ENCODE assay signal across 8 cellular contexts in genomic region chr19:16041571-16042386, GRCh38. TPM values are rescaled to one million over a fixed set of nuclear protein-coding genes. Genes with fewer than 3 reads are reported as not detected.
DNase-seq lines count a peak whose midpoint lies in the region; ATAC-seq and TF ChIP-seq lines count a peak whose summit lies in the region.

No MANE protein-coding gene starts in this region.

- CTCF ChIA-PET in T-cell (lab: Charles Lee) = interaction anchor here (0.6 to 3.1 kb wide), 13 partner anchors 10 to 160 kb away, joined by 3 to 15 read pairs (median 4); partner anchors contain the start of genes CIB3 (in 1 of the 2), FAM32A (in 1 of the 2) and HSH2D (in 1 of the 2)

- no peaks in the 10 kb centered on the region for H4K20me1 ChIP-seq in DND-41 (ENCODE audit: insufficient read depth, low read length)

- no peaks in the 10 kb centered on the region for H3K36me3 ChIP-seq in DND-41 (ENCODE audit: insufficient read depth, low read length)
- H3K36me3 ChIP-seq in heart right ventricle = no peaks in the 10 kb centered on the region
- H3K36me3 ChIP-seq in psoas muscle (ENCODE audit: insufficient read depth in 1 of 2, low read depth in 1 of 2) = no peaks in the 10 kb centered on the region

- peak overlapping the region in 2 of 3 donors; percentile 17 to 44 for H3K4me3 Mint-ChIP-seq in T-cell
- H3K4me3 Mint-ChIP-seq in activated naive CD8-positive, alpha-beta T cell treated with anti-CD3 and anti-CD28 coated beads, Interleukin-2, amount 10 ng/mL, durations not matched to agents 7 days and 5 days = peak overlapping the region; percentile 42

- WGBS in heart right ventricle, 2 donors = 21% methylated on average over 29 of the region's 29 CpGs
- WGBS in psoas muscle, 3 donors = 18 to 21% (median 20%) methylated on average over 29 of the region's 29 CpGs

- peak overlapping the region; percentile 21; the same call in 1 of the 2 replicates for H2AFZ ChIP-seq in DND-41 (ENCODE audit: low read depth, low read length)

- peak overlapping the region; percentile 48; the same call in 1 of the 2 replicates for H3K4me2 ChIP-seq in DND-41 (ENCODE audit: insufficient read depth, low read length)

- no peak overlapping the region for H3K4me3 ChIP-seq in DND-41 (ENCODE audit: low read depth in 1 of 2, low read length in 2 of 2)
- peak overlapping the region in 6 of 10 donors; percentile 7 to 32 (median 24) for H3K4me3 ChIP-seq in heart right ventricle
- no peak overlapping the region for H3K4me3 ChIP-seq in psoas muscle

- peak; percentile 87 for ATAC-seq in DND-41 (ENCODE audit: insufficient read depth, low read depth)
- ATAC-seq in T-cell (replicated peaks in 1 of 4) = peak; percentile 75 to 87 (median 82)
- ATAC-seq in activated naive CD8-positive, alpha-beta T cell treated with anti-CD3 and anti-CD28 coated beads, Interleukin-2, amount 10 ng/mL, durations not matched to agents 7 days and 5 days (ENCODE audit: low read depth) = peak; percentile 74
- peak; percentile 87 to 96 (median 94) for ATAC-seq in heart right ventricle
- ATAC-seq in psoas muscle = peak; percentile 74 to 84 (median 82)
- no peak for ATAC-seq in HG03097 (IDR thresholded peaks at IDR 0.05; ENCODE audit: low FRiP score, unreplicated experiment)

- peak; percentile 97 for TF ChIP-seq CTCF in DND-41 (IDR thresholded peaks at IDR 0.05; ENCODE audit: borderline replicate concordance, extremely low read depth, low read length, poor library complexity, severe bottlenecking)
- peak in 8 of 9 donors; percentile 95 to 99 (median 96) for TF ChIP-seq CTCF in heart right ventricle (IDR thresholded peaks at IDR 0.05)
- TF ChIP-seq CTCF in psoas muscle (IDR thresholded peaks at IDR 0.05) = peak; percentile 91

- intact Hi-C loops in heart right ventricle (cut with DNase I) (loop anchor here (1.0 to 10.0 kb wide), 9 partner anchors 66 to 417 kb away; partner anchors contain the start of gene RAB8A (in 5 of the 10)), psoas muscle (cut with DNase I) (loop anchor here (1.0 to 5.0 kb wide), 3 partner anchors 71 to 141 kb away; partner anchors contain the start of gene RAB8A (in 1 of the 2))

- H3K9me3 ChIP-seq in DND-41 (ENCODE audit: insufficient read depth, low read length, severe bottlenecking) (no peaks in the 10 kb centered on the region), heart right ventricle (peaks cover 0 to 6% (median 0%) of the 10 kb centered on the region in 11 donors), psoas muscle (no peaks in the 10 kb centered on the region)

- H3K27me3 ChIP-seq in DND-41 (ENCODE audit: insufficient read depth, low read length, poor library complexity) = no peaks in the 10 kb centered on the region
- peaks cover 0 to 9% (median 0%) of the 10 kb centered on the region in 7 donors for H3K27me3 ChIP-seq in heart right ventricle
- H3K27me3 ChIP-seq in psoas muscle (ENCODE audit: insufficient read depth in 3 of 3, low read length in 2 of 3) = no peaks in the 10 kb centered on the region

- H3K27ac ChIP-seq in DND-41 (ENCODE audit: low read length) = no peak overlapping the region
- H3K27ac ChIP-seq in heart right ventricle = no peak overlapping the region
- no peak overlapping the region for H3K27ac ChIP-seq in psoas muscle

- H3K4me1 ChIP-seq in DND-41 (ENCODE audit: insufficient read depth, low read length) = peaks cover 9% of the 10 kb centered on the region
- H3K4me1 ChIP-seq in heart right ventricle = peaks cover 0 to 17% (median 10%) of the 10 kb centered on the region in 9 donors
- H3K4me1 ChIP-seq in psoas muscle = no peaks in the 10 kb centered on the region

- POLR2A ChIA-PET in T-cell (lab: Charles Lee) = no interaction called here
- POLR2A ChIA-PET in activated naive CD8-positive, alpha-beta T cell treated with anti-CD3 and anti-CD28 coated beads, Interleukin-2, amount 10 ng/mL, durations not matched to agents 7 days and 5 days (lab: Charles Lee) = interaction anchor here (0.6 to 1.8 kb wide), 5 partner anchors 17 to 144 kb away, joined by 3 to 5 read pairs (median 4); partner anchors contain the start of gene FAM32A

- H3K9me3 Mint-ChIP-seq in T-cell = no peaks in the 10 kb centered on the region
- H3K9me3 Mint-ChIP-seq in activated naive CD8-positive, alpha-beta T cell treated with anti-CD3 and anti-CD28 coated beads, Interleukin-2, amount 10 ng/mL, durations not matched to agents 7 days and 5 days = no peaks in the 10 kb centered on the region

- no peaks in the 10 kb centered on the region for H3K27me3 Mint-ChIP-seq in T-cell
- H3K27me3 Mint-ChIP-seq in activated naive CD8-positive, alpha-beta T cell treated with anti-CD3 and anti-CD28 coated beads, Interleukin-2, amount 10 ng/mL, durations not matched to agents 7 days and 5 days = peaks cover 6% of the 10 kb centered on the region

- H3K79me2 ChIP-seq in DND-41 (ENCODE audit: insufficient read depth, low read length) = no peaks in the 10 kb centered on the region

- peak overlapping the region; percentile 5; the same call in 1 of the 2 replicates for H3K9ac ChIP-seq in DND-41 (ENCODE audit: low read depth, low read length)

- H3K27ac Mint-ChIP-seq in T-cell = no peak overlapping the region
- no peak overlapping the region for H3K27ac Mint-ChIP-seq in activated naive CD8-positive, alpha-beta T cell treated with anti-CD3 and anti-CD28 coated beads, Interleukin-2, amount 10 ng/mL, durations not matched to agents 7 days and 5 days

- H3K36me3 Mint-ChIP-seq in T-cell = no peaks in the 10 kb centered on the region
- no peaks in the 10 kb centered on the region for H3K36me3 Mint-ChIP-seq in activated naive CD8-positive, alpha-beta T cell treated with anti-CD3 and anti-CD28 coated beads, Interleukin-2, amount 10 ng/mL, durations not matched to agents 7 days and 5 days

- peaks cover 0 to 17% (median 13%) of the 10 kb centered on the region in 3 donors for H3K4me1 Mint-ChIP-seq in T-cell
- H3K4me1 Mint-ChIP-seq in activated naive CD8-positive, alpha-beta T cell treated with anti-CD3 and anti-CD28 coated beads, Interleukin-2, amount 10 ng/mL, durations not matched to agents 7 days and 5 days = peaks cover 10% of the 10 kb centered on the region

- DNase-seq in DND-41 = peak; percentile 74
- peak; percentile 70 for DNase-seq in M059J (ENCODE audit: low read depth)
- peak in 33 of 34 experiments; percentile 30 to 75 (median 64) for DNase-seq in T-cell
- peak; percentile 84 for DNase-seq in activated naive CD8-positive, alpha-beta T cell treated with anti-CD3 and anti-CD28 coated beads, Interleukin-2, amount 10 ng/mL, durations not matched to agents 7 days and 5 days
- DNase-seq in heart right ventricle = peak; percentile 79 to 84
- peak; percentile 81 to 85 for DNase-seq in psoas muscle
- peak; percentile 87 for DNase-seq in ureter (ENCODE audit: low spot score)

RNA-seq across cellular contexts. Expression of gene TPM4, which starts 34.5 kb away (rescaled TPM):
- total RNA-seq in M059J (2014; rRNA removed; shearing (Covaris generic)) = 1,087 and 1,450 TPM in 2 replicates
- total RNA-seq in T-cell (100 to 1,000 TPM in 2 of 5 donors, 10 to 100 TPM in 3; 83.6 to 189 (median 99.5) TPM), heart right ventricle (100 to 1,000 TPM in 2 of 10 donors, 10 to 100 TPM in 8; 52.0 to 231 (median 72.5) TPM), psoas muscle (10 to 100 TPM; 30.5 to 57.3 (median 42.5) TPM), ureter (422 TPM)
- total RNA-seq in activated naive CD8-positive, alpha-beta T cell treated with anti-CD3 and anti-CD28 coated beads, Interleukin-2, amount 10 ng/mL, durations not matched to agents 7 days and 5 days = 100 to 1,000 TPM; 278 to 282 TPM
- polyA plus RNA-seq in heart right ventricle (100 to 1,000 TPM; 121 to 195 TPM), psoas muscle (10 to 100 TPM; 24.3 to 43.2 (median 40.8) TPM)

Comparison
In these comparisons a context has a peak if more than half of its experiments do, and no peak if none do; other contexts are left out.
1. H3K4me3 ChIP-seq: peak in heart right ventricle (6 of 10); none in DND-41 (0 of 2) and psoas muscle (single experiment).
2. Peak in every context shown above with its lines, with median percentiles within 50 percentile points of each other: DNase-seq and CTCF ChIP-seq.